Comparison of ENCODE assay signal across 24 cellular contexts in the genomic region with DNA sequence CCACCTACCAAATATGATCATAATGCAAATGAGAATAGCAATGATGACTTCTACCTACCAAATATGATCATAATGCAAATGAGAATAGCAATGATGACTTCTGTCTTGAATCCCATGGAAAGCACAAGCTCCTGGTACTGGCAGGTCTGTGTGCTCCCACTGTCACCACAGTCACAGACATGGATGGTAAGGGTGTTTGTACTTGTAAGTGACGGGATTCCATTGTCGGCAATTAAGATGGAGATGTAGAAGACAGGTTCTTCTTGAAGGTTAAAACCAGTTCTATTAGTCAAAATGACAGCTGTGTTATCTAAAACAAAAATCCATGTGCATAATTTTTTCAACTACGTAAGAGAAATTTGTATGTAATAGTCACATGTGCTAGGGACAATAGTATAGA.
"Had no signal": no experiment of that assay in that cellular context is flagged by ENCODE, and none has a peak within 500 bp of the region (broad histone marks: within the 10 kb centered on the region; RNA-seq: fewer than 3 reads in every experiment).

No MANE protein-coding gene starts in this region.

- DNase-seq: colonic mucosa; cortex of kidney; dermis blood vessel endothelial cell; dorsolateral prefrontal cortex; effector CD4-positive, alpha-beta T cell; effector memory CD4-positive, alpha-beta T cell; effector memory CD8-positive, alpha-beta T cell; endodermal cell; erythroblast; esophagus squamous epithelium; foreskin fibroblast; foreskin keratinocyte; foreskin melanocyte; gastrocnemius medialis; glutamatergic neuron; head of caudate nucleus; heart left ventricle; heart right ventricle had no signal

- ATAC-seq: effector memory CD8-positive, alpha-beta T cell; esophagus mucosa; foreskin keratinocyte; gastrocnemius medialis; gastroesophageal sphincter; heart left ventricle; heart right ventricle had no signal

- H3K4me3 ChIP-seq: colonic mucosa, coronary artery, dorsolateral prefrontal cortex, esophagus muscularis mucosa, esophagus squamous epithelium, gastrocnemius medialis, gastroesophageal sphincter, heart left ventricle, heart right ventricle had no signal

- H3K9me3 Mint-ChIP-seq: dendritic cell treated with granulocyte-macrophage colony-stimulating factor and Interleukin-4, amounts not matched to agents 40 ng/mL and 50 ng/mL, for 4 days; endodermal cell had no signal

- H3K36me3 ChIP-seq: colonic mucosa, esophagus muscularis mucosa, esophagus squamous epithelium, gastrocnemius medialis, gastroesophageal sphincter, heart right ventricle had no signal

- H3K4me3 Mint-ChIP-seq: dendritic cell treated with granulocyte-macrophage colony-stimulating factor and Interleukin-4, amounts not matched to agents 40 ng/mL and 50 ng/mL, for 4 days; effector memory CD8-positive, alpha-beta T cell; endodermal cell had no signal

- H3K27ac Mint-ChIP-seq: dendritic cell treated with granulocyte-macrophage colony-stimulating factor and Interleukin-4, amounts not matched to agents 40 ng/mL and 50 ng/mL, for 4 days; effector memory CD8-positive, alpha-beta T cell; endodermal cell had no signal

- H3K9me3 ChIP-seq: colonic mucosa, esophagus muscularis mucosa, esophagus squamous epithelium, gastrocnemius medialis, gastroesophageal sphincter, heart left ventricle, heart right ventricle had no signal

- H3K27me3 Mint-ChIP-seq: dendritic cell treated with granulocyte-macrophage colony-stimulating factor and Interleukin-4, amounts not matched to agents 40 ng/mL and 50 ng/mL, for 4 days; effector memory CD8-positive, alpha-beta T cell had no signal

- H3K27ac ChIP-seq: colonic mucosa, coronary artery, dorsolateral prefrontal cortex, epithelial cell of prostate, esophagus muscularis mucosa, esophagus squamous epithelium, foreskin keratinocyte, gastrocnemius medialis, gastroesophageal sphincter, heart left ventricle, heart right ventricle had no signal

- H3K27me3 ChIP-seq: colonic mucosa, dorsolateral prefrontal cortex, esophagus muscularis mucosa, esophagus squamous epithelium, foreskin keratinocyte, gastrocnemius medialis, gastroesophageal sphincter, heart left ventricle, heart right ventricle had no signal
